In genomic region chr2:157127249-157128012, GRCh38 we compare ENCODE assay signal across 17 cellular contexts.
A peak's percentile ranks its signal among the peaks of the same experiment; 100 is the strongest.
DNase-seq lines count a peak whose midpoint lies in the region; ATAC-seq and TF ChIP-seq lines count a peak whose summit lies in the region.
"Had no signal": no experiment of that assay in that cellular context is flagged by ENCODE, and none has a peak within 500 bp of the region (broad histone marks: within the 10 kb centered on the region; RNA-seq: fewer than 3 reads in every experiment).

No MANE protein-coding gene starts in this region.

- peak overlapping the region; percentile 44 for H3K27ac Mint-ChIP-seq in type B pancreatic cell
- H3K27ac Mint-ChIP-seq: CD4-positive, alpha-beta T cell had no signal

- H3K27ac ChIP-seq in DND-41 (ENCODE audit: low read length) = peak overlapping the region; percentile 4; the same call in 1 of the 2 replicates
- peak overlapping the region in 1 of 2 donors; percentile 65 for H3K27ac ChIP-seq in left lung
- H3K27ac ChIP-seq: C4-2B had no signal

- intact Hi-C loops in left lung (cut with DNase I) = no loop called here

- DNase-seq in DND-41 = no peak
- DNase-seq in left lung = no peak
- DNase-seq in type B pancreatic cell (ENCODE audit: extremely low spot score, unreplicated experiment) = no peak
- no peak for DNase-seq in GM13977 (ENCODE audit: low spot score)
- DNase-seq: AML-193; Caco-2; CD4-positive, alpha-beta T cell; DMS153; DMS79; GF-D8; GOT3; H7; KG1 had no signal

- ATAC-seq in DND-41 (ENCODE audit: insufficient read depth, low read depth) (peak; percentile 39; the same call in 2 of the 3 replicates), left lung (peak; percentile 81), HG02970 (IDR thresholded peaks at IDR 0.05; ENCODE audit: low FRiP score, unreplicated experiment) (no peak), GM21825 (IDR thresholded peaks at IDR 0.05; ENCODE audit: unreplicated experiment) (no peak)
- ATAC-seq: HCT116 had no signal

- 0 out of 2 replicates have a peak overlapping the region, but pooled peaks have one; percentile 1 for H2AFZ ChIP-seq in DND-41 (ENCODE audit: low read depth, low read length)

- no peaks in the 10 kb centered on the region for H3K36me3 ChIP-seq in DND-41 (ENCODE audit: insufficient read depth, low read length)
- H3K36me3 ChIP-seq in left lung = no peaks in the 10 kb centered on the region

- H4K20me1 ChIP-seq in DND-41 (ENCODE audit: insufficient read depth, low read length) = no peaks in the 10 kb centered on the region

- H3K4me3 Mint-ChIP-seq in type B pancreatic cell = no peak overlapping the region
- H3K4me3 Mint-ChIP-seq: CD4-positive, alpha-beta T cell had no signal

- H3K27me3 Mint-ChIP-seq in type B pancreatic cell = no peaks in the 10 kb centered on the region

- H3K9me3 Mint-ChIP-seq in type B pancreatic cell = peaks cover 7% of the 10 kb centered on the region

- H3K4me1 Mint-ChIP-seq in type B pancreatic cell (ENCODE audit: unreplicated experiment) = no peaks in the 10 kb centered on the region

- H3K9me3 ChIP-seq in DND-41 (ENCODE audit: insufficient read depth, low read length, severe bottlenecking) (no peaks in the 10 kb centered on the region), left lung (no peaks in the 10 kb centered on the region)
- H3K9me3 ChIP-seq: Caco-2 had no signal

- H3K27me3 ChIP-seq in DND-41 (ENCODE audit: insufficient read depth, low read length, poor library complexity) = no peaks in the 10 kb centered on the region
- no peaks in the 10 kb centered on the region for H3K27me3 ChIP-seq in left lung

- no peak overlapping the region for H3K4me2 ChIP-seq in DND-41 (ENCODE audit: insufficient read depth, low read length)

- H3K79me2 ChIP-seq in DND-41 (ENCODE audit: insufficient read depth, low read length) = no peaks in the 10 kb centered on the region

- TF ChIP-seq CTCF in DND-41 (IDR thresholded peaks at IDR 0.05; ENCODE audit: borderline replicate concordance, extremely low read depth, low read length, poor library complexity, severe bottlenecking) (no peak), left lung (IDR thresholded peaks at IDR 0.05) (no peak), type B pancreatic cell (conservative IDR thresholded peaks at IDR 0.05) (no peak), GM13977 (IDR thresholded peaks at IDR 0.05; ENCODE audit: extremely low read depth, insufficient read depth, missing control alignments) (no peak)

- in situ Hi-C loops in GM13977 (cut with MboI; ENCODE audit: low pct_unique_long_range_greater_than_20kb, low sequenced_read_pairs, unreplicated experiment) = no loop called here

- H3K4me3 ChIP-seq in DND-41 (ENCODE audit: low read depth in 1 of 2, low read length in 2 of 2) = no peak overlapping the region
- no peak overlapping the region for H3K4me3 ChIP-seq in left lung

- H3K4me1 ChIP-seq in DND-41 (ENCODE audit: insufficient read depth, low read length) (peaks cover 3% of the 10 kb centered on the region; the same call in 1 of the 2 replicates), left lung (no peaks in the 10 kb centered on the region)
- H3K4me1 ChIP-seq: Caco-2 had no signal

- H3K36me3 Mint-ChIP-seq in type B pancreatic cell = no peaks in the 10 kb centered on the region

- no peak overlapping the region for H3K9ac ChIP-seq in DND-41 (ENCODE audit: low read depth, low read length)

Comparison
In these comparisons a context has a peak if more than half of its experiments do, and no peak if none do; other contexts are left out.
1. ATAC-seq: peak in DND-41 (single experiment) and left lung (single experiment); none in HG02970 (single experiment) and GM21825 (single experiment).